ENCODE assay signal across 8 cellular contexts in genomic region chr9:22008662-22009562, GRCh38. TPM values are rescaled to one million over a fixed set of nuclear protein-coding genes. Genes with fewer than 3 reads are reported as not detected.
A peak's percentile ranks its signal among the peaks of the same experiment; 100 is the strongest.
DNase-seq lines count a peak whose midpoint lies in the region; ATAC-seq, FAIRE-seq and TF ChIP-seq lines count a peak whose summit lies in the region.

Gene CDKN2B (minus strand): TSS chr9:22009305. CDS start chr9:22008953, 352 bp downstream.

- FAIRE-seq in HTR-8/SVneo (lab: Jason Lieb, UNC), result peak; percentile 72

- DNase-seq in DMS 273 (lab: John Stamatoyannopoulos, UW; ENCODE audit: unreplicated experiment) (peak; percentile 98), HTR-8/SVneo (ENCODE audit: insufficient read length, low spot score) (peak; percentile 88), RKO (ENCODE audit: low spot score) (peak; percentile 95), globus pallidus (ENCODE audit: low spot score) (peak; percentile 92), non-pigmented ciliary epithelial cell (ENCODE audit: low read depth) (peak; percentile 72), upper lobe of right lung (peak; percentile 98)
- peak; percentile 57 for DNase-seq in activated naive CD4-positive, alpha-beta T cell treated with anti-CD3 and anti-CD28 coated beads, Interleukin-2, amount 50 U/mL, for 16 hours

- intact Hi-C loops in upper lobe of right lung (cut with DNase I), result loop anchor here (10.0 kb wide), 1 partner anchor 194 kb away; no protein-coding TSS in a partner anchor

- H3K4me3 ChIP-seq in upper lobe of right lung, result peak within 1 kb of the TSS; percentile 59

- H3K27ac ChIP-seq in upper lobe of right lung, result peak within 1 kb of the TSS; percentile 81

- H3K36me3 ChIP-seq in upper lobe of right lung, result no peaks in the 10 kb centered on the region

- no peaks in the 10 kb centered on the region for H3K9me3 ChIP-seq in upper lobe of right lung

- H3K27me3 ChIP-seq in upper lobe of right lung, result peaks cover 22% of the 10 kb centered on the region

- TF ChIP-seq CTCF in upper lobe of right lung (IDR thresholded peaks at IDR 0.05), result peak; percentile 96

- H3K4me1 ChIP-seq in upper lobe of right lung, result peaks cover 4% of the 10 kb centered on the region

- ATAC-seq in GM21390 (IDR thresholded peaks at IDR 0.05; ENCODE audit: unreplicated experiment) (peak; percentile 90), upper lobe of right lung (peak; percentile 98)

RNA-seq across cellular contexts. Expression of gene CDKN2B, which starts in this region (rescaled TPM):
- total RNA-seq in upper lobe of right lung, result 31.3 TPM

Comparison
In these comparisons a context has a peak if more than half of its experiments do, and no peak if none do; other contexts are left out.
1. Peak in every context shown above with its lines: DNase-seq, ATAC-seq, H3K4me3 ChIP-seq and H3K27ac ChIP-seq.